1 cellular context compared by ENCODE assay signal in genomic region chr14:73027984-73028383, GRCh38.
TF ChIP-seq lines count a peak whose summit lies in the region.

No MANE protein-coding gene starts in this region.

TF ChIP-seq in K562, 482 proteins besides CTCF, POLR2A, EP300 and RAD21 (continued from another document and continues in another):
- TF ChIP-seq ZC3H4 (CRISPR knock-in tag; IDR thresholded peaks at IDR 0.05; ENCODE audit: borderline replicate concordance) (no peak), ZNF253 (CRISPR knock-in tag; conservative IDR thresholded peaks at IDR 0.05) (no peak), E2F5 (CRISPR knock-in tag; IDR thresholded peaks at IDR 0.05) (no peak), TARDBP (IDR thresholded peaks at IDR 0.05) (no peak), IRF1 (CRISPR knock-in tag; IDR thresholded peaks at IDR 0.05; ENCODE audit: borderline replicate concordance) (no peak), RERE (CRISPR knock-in tag; IDR thresholded peaks at IDR 0.05; ENCODE audit: borderline replicate concordance) (no peak), THRB (CRISPR knock-in tag; conservative IDR thresholded peaks at IDR 0.05) (no peak), NCOA2 (IDR thresholded peaks at IDR 0.05; ENCODE audit: partially characterized antibody in 2 of 2) (no peak), HNRNPK (IDR thresholded peaks at IDR 0.05; ENCODE audit: low read depth, low read length, poor library complexity, severe bottlenecking) (no peak), ARID1B (IDR thresholded peaks at IDR 0.05) (no peak), PRDM10 (IDR thresholded peaks at IDR 0.05; ENCODE audit: partially characterized antibody) (no peak), ZBTB9 (CRISPR knock-in tag; IDR thresholded peaks at IDR 0.05) (0 out of 2 replicates have a peak, but pooled peaks have one; percentile 68), NR4A1 (CRISPR knock-in tag; IDR thresholded peaks at IDR 0.05) (no peak), NR4A1 (tag; IDR thresholded peaks at IDR 0.05) (peak; percentile 95), ETV1 (tag; conservative IDR thresholded peaks at IDR 0.05; ENCODE audit: low read depth) (peak; percentile 21; the same call in 1 of the 2 replicates), RBFOX2 (IDR thresholded peaks at IDR 0.05; ENCODE audit: low read depth, low read length) (no peak), AFF1 (IDR thresholded peaks at IDR 0.05; ENCODE audit: low read depth in 1 of 2, partially characterized antibody in 2 of 2) (no peak), MTA3 (IDR thresholded peaks at IDR 0.05; ENCODE audit: borderline replicate concordance) (no peak), PTTG1 (tag; IDR thresholded peaks at IDR 0.05; ENCODE audit: low read depth) (peak; percentile 90), SRSF3 (IDR thresholded peaks at IDR 0.05; ENCODE audit: insufficient read depth, low read length) (no peak), ILK (tag; IDR thresholded peaks at IDR 0.05; ENCODE audit: borderline replicate concordance, low read depth) (peak; percentile 74), KLF16 (IDR thresholded peaks at IDR 0.05) (no peak), MAFK (IDR thresholded peaks at IDR 0.05; ENCODE audit: low read length) (no peak), SPI1 (IDR thresholded peaks at IDR 0.05; ENCODE audit: borderline replicate concordance, low read depth, low read length) (no peak), ZNF395 (CRISPR knock-in tag; IDR thresholded peaks at IDR 0.05) (peak; percentile 86), FOXM1 (IDR thresholded peaks at IDR 0.05; ENCODE audit: low read depth) (no peak), FOXM1 (CRISPR knock-in tag; IDR thresholded peaks at IDR 0.05; ENCODE audit: low read depth) (no peak), RREB1 (CRISPR knock-in tag; IDR thresholded peaks at IDR 0.05) (no peak), U2AF1 (optimal IDR thresholded peaks at IDR 0.05; ENCODE audit: low read depth, low read length) (no peak), ZFP36 (IDR thresholded peaks at IDR 0.05; ENCODE audit: low read depth, low read length, partially characterized antibody) (no peak)
